Comparison of ENCODE assay signal across 22 cellular contexts in the genomic region with DNA sequence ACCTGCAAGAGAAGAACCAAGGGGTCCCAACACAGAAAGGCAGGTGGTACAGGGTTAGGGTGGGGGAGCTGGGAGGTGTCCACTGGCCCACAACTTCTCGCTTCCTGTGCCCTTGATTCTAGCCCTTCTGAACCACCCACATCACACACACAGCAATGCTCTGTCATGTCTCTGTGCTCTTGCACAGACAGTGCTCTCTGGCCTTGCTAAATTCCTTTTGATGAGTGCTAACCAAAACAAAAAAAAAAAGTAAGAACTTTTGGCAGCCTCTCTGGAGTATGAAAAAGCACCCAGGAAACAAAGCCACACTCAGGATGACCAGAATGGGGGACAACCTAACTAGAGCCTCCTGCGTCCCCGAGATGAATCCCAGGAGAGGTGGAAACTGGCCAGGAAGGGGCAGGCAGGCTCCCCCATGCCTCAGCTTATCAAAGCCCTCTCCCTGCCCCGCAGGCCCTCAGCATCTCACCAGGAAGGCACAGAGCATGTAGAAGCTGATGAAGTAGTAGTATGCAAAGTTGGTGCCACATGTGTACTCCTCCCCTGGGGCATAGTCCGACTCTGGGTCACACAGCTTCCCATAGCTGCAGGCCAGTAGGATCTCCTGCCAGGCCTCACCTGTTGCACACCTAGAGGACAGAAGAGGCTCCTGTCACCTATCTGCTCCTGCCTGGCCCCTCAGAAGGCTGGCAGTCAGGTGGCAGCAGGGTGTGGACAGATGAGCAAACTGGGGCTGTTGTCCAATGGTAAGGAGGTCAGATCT. TPM values are rescaled to one million over a fixed set of nuclear protein-coding genes. Genes with fewer than 3 reads are reported as not detected.
DNase-seq lines count a peak whose midpoint lies in the region; ATAC-seq and TF ChIP-seq lines count a peak whose summit lies in the region.
"Had no signal": no experiment of that assay in that cellular context is flagged by ENCODE, and none has a peak within 500 bp of the region (broad histone marks: within the 10 kb centered on the region; RNA-seq: fewer than 3 reads in every experiment).

No MANE protein-coding gene starts in this region.

- no peaks in the 10 kb centered on the region for H3K79me2 ChIP-seq in hepatocyte

- H3K4me1 ChIP-seq in hepatocyte (ENCODE audit: insufficient read depth) (peaks cover 6% of the 10 kb centered on the region), aorta (ENCODE audit: control insufficient read depth in 1 of 2, insufficient read depth in 2 of 2, low read length in 2 of 2) (no peaks in the 10 kb centered on the region), testis (peaks cover 2% of the 10 kb centered on the region)
- H3K4me1 ChIP-seq: gastrocnemius medialis had no signal

- no peaks in the 10 kb centered on the region for H3K4me1 Mint-ChIP-seq in MCF 10A (ENCODE audit: insufficient read depth, unreplicated experiment)
- H3K4me1 Mint-ChIP-seq: CD14-positive monocyte had no signal

- no peak for TF ChIP-seq POLR2A in testis (IDR thresholded peaks at IDR 0.05)

- no peak overlapping the region for H3K27ac ChIP-seq in hepatocyte
- H3K27ac ChIP-seq in aorta (ENCODE audit: low read depth in 1 of 2, low read length in 2 of 2) = no peak overlapping the region
- no peak overlapping the region for H3K27ac ChIP-seq in testis
- H3K27ac ChIP-seq: spleen had no signal

- H3K4me3 Mint-ChIP-seq in MCF 10A (ENCODE audit: unreplicated experiment) = no peak overlapping the region
- H3K4me3 Mint-ChIP-seq: activated CD4-positive, alpha-beta T cell treated with anti-CD3 and anti-CD28 coated beads for 36 hours; CD14-positive monocyte; stimulated activated naive CD8-positive, alpha-beta T cell treated with anti-CD3 and anti-CD28 coated beads, Interleukin-15, Interleukin-2, amounts not matched to agents 100 ng/mL and 50 ng/mL, for 24 hours; T-cell had no signal

- no peaks in the 10 kb centered on the region for H3K9me3 Mint-ChIP-seq in MCF 10A (ENCODE audit: unreplicated experiment)
- H3K9me3 Mint-ChIP-seq: CD14-positive monocyte; stimulated activated naive CD8-positive, alpha-beta T cell treated with anti-CD3 and anti-CD28 coated beads, Interleukin-15, Interleukin-2, amounts not matched to agents 100 ng/mL and 50 ng/mL, for 24 hours; T-cell had no signal

- CTCF ChIA-PET in MCF 10A (lab: Yijun Ruan, JAX) = interaction anchor here (0.8 to 3.6 kb wide), 8 partner anchors 9 to 492 kb away, joined by 3 to 27 read pairs (median 4); no protein-coding TSS in a partner anchor

- peak; percentile 42 for ATAC-seq in GM18907 (IDR thresholded peaks at IDR 0.05; ENCODE audit: unreplicated experiment)
- no peak for ATAC-seq in aorta (ENCODE audit: low FRiP score)
- no peak for ATAC-seq in GM21381 (IDR thresholded peaks at IDR 0.05; ENCODE audit: unreplicated experiment)
- ATAC-seq: gastrocnemius medialis, Panc1, T-cell had no signal

- H3K36me3 ChIP-seq in hepatocyte (replicated peaks; ENCODE audit: insufficient read depth, low read depth) (no peaks in the 10 kb centered on the region), aorta (ENCODE audit: control insufficient read depth in 1 of 2, insufficient read depth in 2 of 2, low read length in 1 of 2) (no peaks in the 10 kb centered on the region), testis (ENCODE audit: low read depth, missing control alignments) (no peaks in the 10 kb centered on the region)
- H3K36me3 ChIP-seq: spleen had no signal

- H4K20me1 ChIP-seq in hepatocyte (ENCODE audit: insufficient read depth, poor library complexity, severe bottlenecking) = no peaks in the 10 kb centered on the region

- H2AFZ ChIP-seq in hepatocyte = no peak overlapping the region

- no peak overlapping the region for H3K27ac Mint-ChIP-seq in MCF 10A (ENCODE audit: low read depth, unreplicated experiment)
- H3K27ac Mint-ChIP-seq: activated CD4-positive, alpha-beta T cell treated with anti-CD3 and anti-CD28 coated beads for 36 hours; stimulated activated naive CD8-positive, alpha-beta T cell treated with anti-CD3 and anti-CD28 coated beads, Interleukin-15, Interleukin-2, amounts not matched to agents 100 ng/mL and 50 ng/mL, for 24 hours; T-cell had no signal

- H3K9me2 ChIP-seq in hepatocyte (replicated peaks; ENCODE audit: insufficient read depth) = no peaks in the 10 kb centered on the region

- DNase-seq in AG08395 (ENCODE audit: low spot score) (peak; percentile 52), astrocyte of the hippocampus (ENCODE audit: low read depth, low spot score) (peak; percentile 16), hepatocyte (ENCODE audit: low spot score) (peak; percentile 28), aorta (no peak), testis (no peak), MCF 10A (ENCODE audit: unreplicated experiment) (no peak)
- DNase-seq: activated naive CD4-positive, alpha-beta T cell treated with Interleukin-2 at 50 U/mL for 16 hours; gastrocnemius medialis; kidney glomerular epithelial cell; NCI-H1417 treated with DMSO at 0.1 percent for 48 hours; NCI-H2107; NCI-H510A; spleen; stimulated activated CD4-positive, alpha-beta T cell treated with anti-CD3 and anti-CD28 coated beads, Interleukin-4, amount 100 ng/mL, for 4 hours; T-cell; trophoblast cell had no signal

- H3K27me3 ChIP-seq in hepatocyte (no peaks in the 10 kb centered on the region), aorta (ENCODE audit: control insufficient read depth in 1 of 2, insufficient read depth in 2 of 2, low read length in 1 of 2) (no peaks in the 10 kb centered on the region), testis (no peaks in the 10 kb centered on the region)
- H3K27me3 ChIP-seq: gastrocnemius medialis, spleen had no signal

- TF ChIP-seq CTCF in hepatocyte (IDR thresholded peaks at IDR 0.05; ENCODE audit: poor library complexity) (no peak), testis (IDR thresholded peaks at IDR 0.05) (no peak), MCF 10A (IDR thresholded peaks at IDR 0.05; ENCODE audit: unreplicated experiment) (no peak)

- H3K27me3 Mint-ChIP-seq in MCF 10A (ENCODE audit: insufficient read depth, unreplicated experiment) = peaks cover 59% of the 10 kb centered on the region
- H3K27me3 Mint-ChIP-seq: activated CD4-positive, alpha-beta T cell treated with anti-CD3 and anti-CD28 coated beads for 36 hours; stimulated activated naive CD8-positive, alpha-beta T cell treated with anti-CD3 and anti-CD28 coated beads, Interleukin-15, Interleukin-2, amounts not matched to agents 100 ng/mL and 50 ng/mL, for 24 hours had no signal

- H3K4me3 ChIP-seq in hepatocyte (no peak overlapping the region), aorta (ENCODE audit: low read length in 2 of 2) (no peak overlapping the region), testis (no peak overlapping the region)
- H3K4me3 ChIP-seq: gastrocnemius medialis, spleen had no signal

- no peak overlapping the region for H3K4me2 ChIP-seq in hepatocyte

- POLR2A ChIA-PET in MCF 10A (lab: Yijun Ruan, JAX) = interaction anchor here (1.0 kb wide), 1 partner anchor 428 kb away, joined by 3 read pairs; no protein-coding TSS in a partner anchor

- intact Hi-C loops in aorta (cut with DNase I) (no loop called here), testis (cut with DNase I; ENCODE audit: low total_unique reads) (no loop called here), MCF 10A (cut with micrococcal nuclease) (no loop called here)

- H3K9me3 ChIP-seq in hepatocyte (ENCODE audit: low read depth) (no peaks in the 10 kb centered on the region), aorta (ENCODE audit: control insufficient read depth, low read length) (no peaks in the 10 kb centered on the region), testis (no peaks in the 10 kb centered on the region)
- H3K9me3 ChIP-seq: gastrocnemius medialis, spleen had no signal

- WGBS in hepatocyte (ENCODE audit: low lambda C conversion rate, missing lambda C conversion rate) = 86% methylated on average over 5 of the region's 5 CpGs
- 68 to 69% methylated on average over 5 of the region's 5 CpGs for WGBS in aorta, 2 donors
- WGBS in testis, 2 donors = 82 to 87% methylated on average over 3 to 5 of the region's 5 CpGs

- no peaks in the 10 kb centered on the region for H3K36me3 Mint-ChIP-seq in MCF 10A (ENCODE audit: insufficient read depth, unreplicated experiment)
- H3K36me3 Mint-ChIP-seq: CD14-positive monocyte, T-cell had no signal

- no TSS peak for BruUV-seq in MCF 10A (replicated peaks; lab: Mats Ljungman, UMichigan)

RNA-seq across cellular contexts. Expression of a gene that starts 27.2 kb away (rescaled TPM):
- total RNA-seq in hepatocyte (0.60 and 1.3 TPM in 2 replicates), aorta (1 to 10 TPM; 4.0 to 4.6 TPM), testis (10 to 100 TPM; 23.3 to 32.7 TPM), MCF 10A (2022) (9.5 and 12.7 TPM in 2 replicates)
- polyA plus RNA-seq in hepatocyte (0.18 and 0.19 TPM in 2 replicates), aorta (under 1 TPM; 0.31 to 0.63 TPM), testis (ENCODE audit: insufficient read depth, low read depth, low replicate concordance) (32.3 TPM)

Comparison
In these comparisons a context has a peak if more than half of its experiments do, and no peak if none do; other contexts are left out.
1. DNase-seq: peak in AG08395 (single experiment), astrocyte of the hippocampus (single experiment) and hepatocyte (single experiment); none in aorta (0 of 2), testis (single experiment) and MCF 10A (single experiment).